12 cellular contexts compared by ENCODE assay signal in the genomic region with DNA sequence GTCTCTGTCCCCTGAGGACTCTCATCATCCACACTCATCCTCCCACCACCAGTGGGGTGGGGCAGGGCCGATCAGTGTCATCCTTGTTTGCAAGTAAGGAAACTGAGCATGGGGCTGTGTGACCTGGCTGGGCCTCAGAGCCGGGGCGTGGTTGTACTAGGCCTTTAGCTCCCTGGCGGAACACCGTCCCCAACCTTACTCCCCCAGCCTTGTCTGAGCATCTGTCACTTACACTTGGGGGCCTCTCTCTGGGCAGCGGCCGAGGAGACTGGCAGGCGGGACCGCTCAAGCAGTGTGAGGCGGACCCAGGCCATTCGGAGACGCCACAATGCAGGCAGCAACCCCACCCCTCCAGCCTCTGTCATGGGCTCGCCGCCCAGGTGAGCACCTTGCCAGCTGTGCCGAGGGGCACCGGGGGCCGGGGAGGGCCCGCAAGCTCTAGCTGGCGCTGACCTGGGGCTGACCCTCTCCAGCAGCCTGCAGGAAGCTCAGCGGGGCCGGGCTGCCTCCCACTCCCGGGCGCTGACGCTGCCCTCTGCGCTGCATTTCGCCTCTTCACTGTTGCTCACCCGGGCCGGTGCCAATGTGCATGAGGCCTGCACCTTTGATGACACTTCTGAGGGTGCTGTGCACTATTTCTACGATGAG.
"Had no signal": no experiment of that assay in that cellular context is flagged by ENCODE, and none has a peak within 500 bp of the region (broad histone marks: within the 10 kb centered on the region; RNA-seq: fewer than 3 reads in every experiment).

No MANE protein-coding gene starts in this region.

- H2AFZ ChIP-seq: parathyroid adenoma had no signal

- H3K27ac ChIP-seq: parathyroid adenoma, tibial artery, uterus had no signal

- H3K9ac ChIP-seq: parathyroid adenoma had no signal

- H3K27me3 ChIP-seq: tibial artery, uterus had no signal

- H3K9me3 ChIP-seq: tibial artery, uterus had no signal

- H3K36me3 ChIP-seq: uterus had no signal

- DNase-seq: activated CD4-positive, alpha-beta T cell treated with anti-CD3 and anti-CD28 coated beads, Interleukin-2, amount 50 U/mL, for 48 hours; activated effector memory CD4-positive, alpha-beta T cell treated with anti-CD3 and anti-CD28 coated beads, Interleukin-2, amount 50 U/mL, for 16 hours; activated T-cell treated with anti-CD3 and anti-CD28 coated beads, Interleukin-2, amount 50 U/mL, for 1 hour; amniotic stem cell; effector CD8-positive, alpha-beta T cell; foreskin fibroblast; kidney glomerular epithelial cell; stimulated activated CD4-positive, alpha-beta T cell treated with anti-CD3 and anti-CD28 coated beads, Interleukin-12 subunit alpha, Interleukin-12 subunit beta, amount 100 ng/mL, for 4 hours; stimulated activated CD4-positive, alpha-beta T cell treated with anti-CD3 and anti-CD28 coated beads, Interleukin-2, amount 100 ng/mL, for 24 hours; uterus had no signal

- H3K4me3 ChIP-seq: tibial artery, uterus had no signal
